In the genomic region with DNA sequence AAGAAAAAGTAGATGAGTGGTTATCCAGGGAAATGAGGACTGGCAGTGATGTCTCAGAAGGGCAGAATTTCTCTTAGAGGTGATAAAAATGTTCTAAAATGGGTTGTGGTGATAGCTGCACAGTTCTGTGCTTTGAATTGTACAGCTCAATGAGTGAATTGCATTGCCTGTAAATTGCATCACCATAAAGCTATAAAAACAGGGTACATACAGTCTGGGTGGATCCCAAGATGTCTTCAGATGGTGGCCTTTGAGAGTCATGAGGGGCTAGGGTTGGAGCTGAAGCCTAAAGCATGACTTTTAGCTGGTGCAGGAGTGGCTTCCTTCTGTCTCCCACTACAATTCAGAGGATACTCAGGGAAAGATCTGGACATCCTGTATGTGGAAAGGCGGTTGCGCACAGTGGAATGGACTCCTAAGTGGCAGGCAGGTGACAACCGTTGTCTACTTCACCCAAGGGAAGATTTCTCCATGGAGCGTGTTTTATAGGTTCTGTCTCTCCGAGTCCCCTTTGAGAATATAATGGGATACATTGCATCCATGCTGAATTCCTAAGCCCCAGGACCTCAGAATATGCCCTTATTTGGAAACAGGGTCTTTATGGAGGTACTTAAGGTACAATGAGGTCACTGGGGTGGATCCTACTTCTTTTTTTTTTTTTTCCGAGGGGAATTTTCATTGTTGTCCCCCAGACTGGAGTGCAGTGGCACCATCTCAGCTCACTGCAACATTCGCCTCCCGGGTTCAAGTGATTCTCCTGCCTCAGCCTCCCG, we compare ENCODE assay signal across 1 cellular context.
TF ChIP-seq lines count a peak whose summit lies in the region.

No MANE protein-coding gene starts in this region.

TF ChIP-seq in H1, 55 proteins besides CTCF, POLR2A, EP300 and RAD21:
- TF ChIP-seq ASH2L (IDR thresholded peaks at IDR 0.05; ENCODE audit: low read length) (no peak), SRF (IDR thresholded peaks at IDR 0.05; ENCODE audit: low read depth, low read length) (peak; percentile 94)
TF ChIP-seq in H1: peak in this region for 1.
